15 cellular contexts compared by ENCODE assay signal in the genomic region with DNA sequence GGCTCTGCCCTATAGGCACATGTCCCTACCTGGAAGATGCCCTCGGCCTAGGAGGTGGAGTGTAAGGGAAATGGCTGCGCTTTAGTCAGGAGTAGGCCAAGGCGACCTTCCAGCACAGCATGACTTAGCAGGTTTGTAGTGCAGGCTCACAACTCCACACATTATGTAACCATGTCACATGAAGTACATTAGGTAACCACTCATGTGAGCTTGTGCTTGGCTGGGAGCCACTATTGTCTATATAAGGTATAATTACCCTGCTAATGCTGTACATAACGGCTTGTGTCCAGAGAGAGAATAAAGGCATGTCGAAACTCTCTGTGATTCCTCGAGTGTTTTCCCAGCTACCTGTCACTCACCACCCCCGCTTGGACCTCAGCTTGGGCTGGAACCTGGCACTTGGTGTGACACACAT.
DNase-seq lines count a peak whose midpoint lies in the region; FAIRE-seq and TF ChIP-seq lines count a peak whose summit lies in the region.
"Had no signal": no experiment of that assay in that cellular context is flagged by ENCODE, and none has a peak within 500 bp of the region (broad histone marks: within the 10 kb centered on the region; RNA-seq: fewer than 3 reads in every experiment).

No MANE protein-coding gene starts in this region.

- no peak for TF ChIP-seq POLR2A in GM12891 (IDR thresholded peaks at IDR 0.05; ENCODE audit: low read depth, low read length)

- FAIRE-seq in GM12891 (lab: Jason Lieb, UNC) = peak; percentile 77
- FAIRE-seq in RCC 7860 (lab: Jason Lieb, UNC) = no peak
- FAIRE-seq: kidney had no signal

- no peak overlapping the region for H3K4me3 ChIP-seq in cardiac fibroblast (replicated peaks in 1 of 2; ENCODE audit: low read depth in 2 of 2, low read length in 2 of 2)
- H3K4me3 ChIP-seq: HAP-1, hepatocyte had no signal

- DNase-seq in DMS53 (lab: John Stamatoyannopoulos, UW) = peak; percentile 67
- DNase-seq in DMS53 treated with DMSO at 0.1 percent for 48 hours (lab: John Stamatoyannopoulos, UW; ENCODE audit: unreplicated experiment) = no peak
- no peak for DNase-seq in GM12891 (ENCODE audit: insufficient read length, low spot score)
- peak; percentile 21 for DNase-seq in NCI-H510A (lab: John Stamatoyannopoulos, UW)
- DNase-seq in cardiac fibroblast (ENCODE audit: low read depth in 2 of 2) = peak; percentile 7 to 54
- DNase-seq in GOT3 (lab: John Stamatoyannopoulos, UW) = no peak
- no peak for DNase-seq in LoVo (ENCODE audit: low spot score)
- no peak for DNase-seq in RCC 7860 (ENCODE audit: low spot score)
- DNase-seq: activated CD8-positive, alpha-beta memory T cell treated with anti-CD3 and anti-CD28 coated beads, Interleukin-2, amount 50 U/mL, for 4 hours; kidney; MV-4-11; NCI-H2107; retina had no signal

- TF ChIP-seq CTCF in cardiac fibroblast (IDR thresholded peaks at IDR 0.05; ENCODE audit: low read depth, low read length) = no peak

TF ChIP-seq in GM12891, 5 proteins besides CTCF, POLR2A, EP300 and RAD21:
- TF ChIP-seq POU2F2 (IDR thresholded peaks at IDR 0.05; ENCODE audit: low read depth, low read length) (no peak), SPI1 (IDR thresholded peaks at IDR 0.05; ENCODE audit: low read depth, low read length) (no peak), PAX5 (IDR thresholded peaks at IDR 0.05; ENCODE audit: insufficient read depth, low read length, severe bottlenecking) (no peak), POLR2AphosphoS5 (IDR thresholded peaks at IDR 0.05; ENCODE audit: low read depth, low read length) (no peak), TAF1 (IDR thresholded peaks at IDR 0.05; ENCODE audit: low read depth, low read length) (no peak)

Comparison
In these comparisons a context has a peak if more than half of its experiments do, and no peak if none do; other contexts are left out.
1. DNase-seq: peak in DMS53 (single experiment), NCI-H510A (single experiment) and cardiac fibroblast (2 of 2); none in DMS53 treated with DMSO at 0.1 percent for 48 hours (single experiment), GM12891 (single experiment), GOT3 (single experiment), LoVo (single experiment) and RCC 7860 (single experiment).